ENCODE assay signal across 25 cellular contexts in genomic region chr3:25887907-25888306, GRCh38.
"Had no signal": no experiment of that assay in that cellular context is flagged by ENCODE, and none has a peak within 500 bp of the region (broad histone marks: within the 10 kb centered on the region; RNA-seq: fewer than 3 reads in every experiment).

No MANE protein-coding gene starts in this region.

- H3K4me3 ChIP-seq: left lung, lower lobe of right lung, ovary, right atrium auricular region, right lobe of liver, smooth muscle cell, stomach, testis, thyroid gland, transverse colon, upper lobe of left lung, vagina had no signal

- ATAC-seq: left colon; left lung; lower lobe of right lung; naive thymus-derived CD8-positive, alpha-beta T cell; right lobe of liver; stimulated activated naive B cell treated with anti-CD40 and anti-IgM and Interleukin-4, amounts not matched to agents 10 μg/mL and 1 μg/mL and 100 μg/mL, for 72 hours had no signal

- DNase-seq: hypothalamus; immature natural killer cell; kidney; left colon; left lung; lower lobe of right lung; mammary epithelial cell; mesenchymal stem cell; naive thymus-derived CD8-positive, alpha-beta T cell; ovary; right lobe of liver; stimulated activated CD4-positive, alpha-beta T cell treated with anti-CD3 and anti-CD28 coated beads, Interleukin-1b, Interleukin-23, amount 100 ng/mL, for 48 hours; stimulated activated CD4-positive, alpha-beta T cell treated with anti-CD3 and anti-CD28 coated beads, Interleukin-2, amount 100 ng/mL, for 48 hours; stimulated activated CD4-positive, alpha-beta T cell treated with anti-CD3 and anti-CD28 coated beads, Interleukin-4, amount 100 ng/mL, for 4 hours; stimulated activated CD8-positive, alpha-beta memory T cell treated with anti-CD3 and anti-CD28 coated beads, Interleukin-4, amount 100 ng/mL, for 48 hours; stimulated activated naive B cell treated with anti-CD40 and anti-IgM and Interleukin-4, amounts not matched to agents 10 μg/mL and 1 μg/mL and 100 μg/mL, for 72 hours; stomach; testis; thyroid gland; transverse colon; upper lobe of left lung had no signal

- H3K9me3 Mint-ChIP-seq: immature natural killer cell; stimulated activated naive B cell treated with anti-CD40 and anti-IgM and Interleukin-4, amounts not matched to agents 10 μg/mL and 1 μg/mL and 100 μg/mL, for 72 hours had no signal

- H3K9me3 ChIP-seq: left lung, lower lobe of right lung, ovary, right atrium auricular region, right lobe of liver, stomach, testis, thyroid gland, transverse colon, upper lobe of left lung, vagina had no signal

- H3K27me3 Mint-ChIP-seq: progenitor cell of endocrine pancreas; stimulated activated naive B cell treated with anti-CD40 and anti-IgM and Interleukin-4, amounts not matched to agents 10 μg/mL and 1 μg/mL and 100 μg/mL, for 72 hours had no signal

- H3K27ac Mint-ChIP-seq: naive thymus-derived CD8-positive, alpha-beta T cell; progenitor cell of endocrine pancreas; stimulated activated naive B cell treated with anti-CD40 and anti-IgM and Interleukin-4, amounts not matched to agents 10 μg/mL and 1 μg/mL and 100 μg/mL, for 72 hours had no signal

- H3K4me1 Mint-ChIP-seq: naive thymus-derived CD8-positive, alpha-beta T cell; stimulated activated naive B cell treated with anti-CD40 and anti-IgM and Interleukin-4, amounts not matched to agents 10 μg/mL and 1 μg/mL and 100 μg/mL, for 72 hours had no signal

- H3K4me2 ChIP-seq: smooth muscle cell had no signal

- H3K4me1 ChIP-seq: left lung, lower lobe of right lung, right lobe of liver, stomach, testis, thyroid gland, transverse colon, upper lobe of left lung, vagina had no signal

- H3K27ac ChIP-seq: left lung, lower lobe of right lung, ovary, right atrium auricular region, right lobe of liver, stomach, testis, thyroid gland, transverse colon, upper lobe of left lung, vagina had no signal

- H3K36me3 Mint-ChIP-seq: naive thymus-derived CD8-positive, alpha-beta T cell; stimulated activated naive B cell treated with anti-CD40 and anti-IgM and Interleukin-4, amounts not matched to agents 10 μg/mL and 1 μg/mL and 100 μg/mL, for 72 hours had no signal

- H3K4me3 Mint-ChIP-seq: immature natural killer cell; naive thymus-derived CD8-positive, alpha-beta T cell; stimulated activated naive B cell treated with anti-CD40 and anti-IgM and Interleukin-4, amounts not matched to agents 10 μg/mL and 1 μg/mL and 100 μg/mL, for 72 hours had no signal

- H3K36me3 ChIP-seq: left lung, lower lobe of right lung, ovary, right atrium auricular region, right lobe of liver, stomach, thyroid gland, transverse colon, upper lobe of left lung, vagina had no signal
